8 cellular contexts compared by ENCODE assay signal in the genomic region with DNA sequence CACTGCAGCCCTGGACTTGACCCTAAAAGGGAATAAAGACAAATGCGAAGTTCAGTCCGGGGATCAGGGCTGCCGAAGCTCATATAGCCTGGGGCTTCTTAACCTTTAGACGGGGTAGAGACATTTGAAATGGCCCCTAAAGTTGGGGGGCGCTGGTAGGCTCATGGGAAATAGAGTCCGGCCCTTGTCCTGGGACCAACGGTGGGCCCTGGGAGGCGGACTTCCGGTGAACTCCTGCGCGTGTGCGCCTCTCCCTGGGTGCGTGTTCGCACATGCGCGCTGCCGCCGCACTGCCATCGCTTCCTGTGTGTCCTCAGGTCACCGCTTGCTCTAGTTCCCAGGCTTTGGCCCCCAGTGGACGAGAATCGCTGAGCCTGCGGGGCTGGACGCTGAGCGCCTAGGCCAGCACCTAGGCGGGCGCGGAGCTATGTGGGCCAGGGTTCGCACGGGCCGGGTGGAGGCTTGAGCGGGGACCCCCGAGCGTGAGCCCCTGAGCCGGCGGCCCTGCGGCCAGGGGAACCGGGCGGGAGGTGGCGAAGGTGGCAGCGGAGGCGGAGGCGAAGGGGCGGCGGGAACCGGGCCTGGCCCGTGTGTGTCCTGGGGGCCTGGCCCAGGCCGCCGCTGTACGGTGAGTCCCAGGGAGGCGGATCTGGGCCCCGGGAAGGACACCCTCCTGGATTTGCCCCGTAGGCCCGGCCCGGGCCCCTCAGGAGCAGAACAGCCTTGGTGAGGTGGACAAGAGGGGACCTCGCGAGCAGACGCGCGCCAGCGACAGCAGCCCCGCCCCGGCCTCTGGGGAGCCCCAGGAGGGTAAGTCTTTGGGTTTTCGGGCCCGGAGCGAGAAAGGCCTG. TPM values are rescaled to one million over a fixed set of nuclear protein-coding genes. Genes with fewer than 3 reads are reported as not detected.
DNase-seq lines count a peak whose midpoint lies in the region; ATAC-seq and TF ChIP-seq lines count a peak whose summit lies in the region.

No MANE protein-coding gene starts in this region.

- H4K20me1 ChIP-seq in fibroblast of lung (ENCODE audit: control insufficient read depth, extremely low read depth, insufficient read depth, low read length): no peaks in the 10 kb centered on the region

- DNase-seq in DMS53 treated with DMSO at 0.1 percent for 48 hours (lab: John Stamatoyannopoulos, UW; ENCODE audit: unreplicated experiment) (peak; percentile 82), Peyer's patch (peak; percentile 87 to 96 (median 91)), fibroblast of lung (ENCODE audit: low read depth in 2 of 2) (peak; percentile 89 to 95)
- DNase-seq in Jurkat, Clone E6-1 (ENCODE audit: low read depth, low spot score): peak; percentile 76
- DNase-seq in activated T-helper 1 cell treated with anti-CD3 and anti-CD28 coated beads, Interleukin-12 subunit alpha, Interleukin-12 subunit beta, Interleukin-2, Interleukin-4 antibody, amounts not matched to agents 30 ng/mL and 10 ng/mL and 1 ng/mL, durations not matched to agents 14 hours and 24 hours and 36 hours (ENCODE audit: low spot score): peak; percentile 81
- DNase-seq in naive thymus-derived CD4-positive, alpha-beta T cell: peak; percentile 68 to 84 (median 76)

- peak overlapping the region; percentile 93 for H3K4me3 Mint-ChIP-seq in activated T-helper 1 cell treated with anti-CD3 and anti-CD28 coated beads, Interleukin-12 subunit alpha, Interleukin-12 subunit beta, Interleukin-2, Interleukin-4 antibody, amounts not matched to agents 30 ng/mL and 10 ng/mL and 1 ng/mL, durations not matched to agents 14 hours and 24 hours and 36 hours
- peak overlapping the region; percentile 91 to 99 (median 94) for H3K4me3 Mint-ChIP-seq in naive thymus-derived CD4-positive, alpha-beta T cell
- peak overlapping the region; percentile 91 for H3K4me3 Mint-ChIP-seq in stimulated activated memory B cell treated with anti-CD40 and anti-IgM and Interleukin-4, amounts not matched to agents 10 μg/mL and 1 μg/mL and 100 μg/mL, for 72 hours

- H3K4me1 Mint-ChIP-seq in activated T-helper 1 cell treated with anti-CD3 and anti-CD28 coated beads, Interleukin-12 subunit alpha, Interleukin-12 subunit beta, Interleukin-2, Interleukin-4 antibody, amounts not matched to agents 30 ng/mL and 10 ng/mL and 1 ng/mL, durations not matched to agents 14 hours and 24 hours and 36 hours (ENCODE audit: low read depth): peaks cover 27% of the 10 kb centered on the region
- H3K4me1 Mint-ChIP-seq in naive thymus-derived CD4-positive, alpha-beta T cell: peaks cover 13 to 42% (median 26%) of the 10 kb centered on the region in 7 donors
- H3K4me1 Mint-ChIP-seq in stimulated activated memory B cell treated with anti-CD40 and anti-IgM and Interleukin-4, amounts not matched to agents 10 μg/mL and 1 μg/mL and 100 μg/mL, for 72 hours: peaks cover 32% of the 10 kb centered on the region

- H2AFZ ChIP-seq in fibroblast of lung (ENCODE audit: low read length): peak overlapping the region; percentile 96

- H3K36me3 ChIP-seq in Peyer's patch: peaks cover 0 to 23% (median 0%) of the 10 kb centered on the region in 3 donors
- H3K36me3 ChIP-seq in fibroblast of lung (ENCODE audit: control insufficient read depth, insufficient read depth, low read length): no peaks in the 10 kb centered on the region
- H3K36me3 ChIP-seq in naive thymus-derived CD4-positive, alpha-beta T cell (ENCODE audit: control insufficient read depth in 2 of 3, insufficient read depth in 3 of 3, low read length in 3 of 3): peaks cover 0 to 15% (median 0%) of the 10 kb centered on the region in 3 experiments

- TF ChIP-seq POLR2A in Peyer's patch (IDR thresholded peaks at IDR 0.05): peak in 1 of 2 donors; percentile 39

- H3K27me3 ChIP-seq in Peyer's patch (no peaks in the 10 kb centered on the region), fibroblast of lung (ENCODE audit: control insufficient read depth, insufficient read depth, low read length) (no peaks in the 10 kb centered on the region)
- H3K27me3 ChIP-seq in naive thymus-derived CD4-positive, alpha-beta T cell (ENCODE audit: control insufficient read depth in 2 of 2, insufficient read depth in 2 of 2, low read length in 2 of 2): no peaks in the 10 kb centered on the region

- peak overlapping the region; percentile 84 for H3K4me3 ChIP-seq in Jurkat, Clone E6-1 (ENCODE audit: low read length)
- peak overlapping the region; percentile 74 to 88 (median 86) for H3K4me3 ChIP-seq in Peyer's patch
- H3K4me3 ChIP-seq in fibroblast of lung (replicated peaks in 1 of 4; ENCODE audit: control extremely low read depth in 1 of 4, insufficient read depth in 1 of 4, low read depth in 3 of 4, low read length in 4 of 4): peak overlapping the region; percentile 76 to 92 (median 86)
- peak overlapping the region; percentile 73 for H3K4me3 ChIP-seq in naive thymus-derived CD4-positive, alpha-beta T cell (ENCODE audit: low read length)

- peak overlapping the region; percentile 75 for H3K4me2 ChIP-seq in fibroblast of lung (ENCODE audit: extremely low read depth, insufficient read depth, low read length)

- H3K4me1 ChIP-seq in Peyer's patch (peaks cover 0 to 5% (median 2%) of the 10 kb centered on the region in 4 donors), fibroblast of lung (ENCODE audit: control insufficient read depth, extremely low read depth, insufficient read depth, low read length) (no peaks in the 10 kb centered on the region)
- H3K4me1 ChIP-seq in naive thymus-derived CD4-positive, alpha-beta T cell (ENCODE audit: control insufficient read depth in 2 of 2, insufficient read depth in 2 of 2, low read length in 2 of 2): peaks cover 4 to 8% of the 10 kb centered on the region in 2 donors

- H3K9me3 ChIP-seq in Peyer's patch (no peaks in the 10 kb centered on the region), fibroblast of lung (ENCODE audit: control insufficient read depth, insufficient read depth, low read depth, low read length) (no peaks in the 10 kb centered on the region)
- no peaks in the 10 kb centered on the region for H3K9me3 ChIP-seq in naive thymus-derived CD4-positive, alpha-beta T cell (ENCODE audit: control insufficient read depth in 2 of 3, low read length in 3 of 3)

- H3K9me3 Mint-ChIP-seq in activated T-helper 1 cell treated with anti-CD3 and anti-CD28 coated beads, Interleukin-12 subunit alpha, Interleukin-12 subunit beta, Interleukin-2, Interleukin-4 antibody, amounts not matched to agents 30 ng/mL and 10 ng/mL and 1 ng/mL, durations not matched to agents 14 hours and 24 hours and 36 hours: peaks cover 4% of the 10 kb centered on the region
- peaks cover 0 to 6% (median 0%) of the 10 kb centered on the region in 11 donors for H3K9me3 Mint-ChIP-seq in naive thymus-derived CD4-positive, alpha-beta T cell
- H3K9me3 Mint-ChIP-seq in stimulated activated memory B cell treated with anti-CD40 and anti-IgM and Interleukin-4, amounts not matched to agents 10 μg/mL and 1 μg/mL and 100 μg/mL, for 72 hours: no peaks in the 10 kb centered on the region

- H3K36me3 Mint-ChIP-seq in activated T-helper 1 cell treated with anti-CD3 and anti-CD28 coated beads, Interleukin-12 subunit alpha, Interleukin-12 subunit beta, Interleukin-2, Interleukin-4 antibody, amounts not matched to agents 30 ng/mL and 10 ng/mL and 1 ng/mL, durations not matched to agents 14 hours and 24 hours and 36 hours (ENCODE audit: low read depth): peaks cover 28% of the 10 kb centered on the region
- peaks cover 3 to 31% (median 16%) of the 10 kb centered on the region in 5 donors for H3K36me3 Mint-ChIP-seq in naive thymus-derived CD4-positive, alpha-beta T cell
- peaks cover 20% of the 10 kb centered on the region for H3K36me3 Mint-ChIP-seq in stimulated activated memory B cell treated with anti-CD40 and anti-IgM and Interleukin-4, amounts not matched to agents 10 μg/mL and 1 μg/mL and 100 μg/mL, for 72 hours

- H3K27ac Mint-ChIP-seq in activated T-helper 1 cell treated with anti-CD3 and anti-CD28 coated beads, Interleukin-12 subunit alpha, Interleukin-12 subunit beta, Interleukin-2, Interleukin-4 antibody, amounts not matched to agents 30 ng/mL and 10 ng/mL and 1 ng/mL, durations not matched to agents 14 hours and 24 hours and 36 hours: peak overlapping the region; percentile 80
- H3K27ac Mint-ChIP-seq in naive thymus-derived CD4-positive, alpha-beta T cell: peak overlapping the region; percentile 88 to 96 (median 92)
- H3K27ac Mint-ChIP-seq in stimulated activated memory B cell treated with anti-CD40 and anti-IgM and Interleukin-4, amounts not matched to agents 10 μg/mL and 1 μg/mL and 100 μg/mL, for 72 hours: peak overlapping the region; percentile 84

- POLR2A ChIA-PET in naive thymus-derived CD4-positive, alpha-beta T cell (lab: Charles Lee): interaction anchor here (0.6 to 1.4 kb wide), 3 partner anchors 22 to 1154 kb away, joined by 3 to 4 read pairs (median 3); a partner anchor contains a TSS

- H3K9ac ChIP-seq in fibroblast of lung (ENCODE audit: insufficient read depth, low read length): peak overlapping the region; percentile 94

- H3K27me3 Mint-ChIP-seq in activated T-helper 1 cell treated with anti-CD3 and anti-CD28 coated beads, Interleukin-12 subunit alpha, Interleukin-12 subunit beta, Interleukin-2, Interleukin-4 antibody, amounts not matched to agents 30 ng/mL and 10 ng/mL and 1 ng/mL, durations not matched to agents 14 hours and 24 hours and 36 hours (ENCODE audit: insufficient read depth): peaks cover 2% of the 10 kb centered on the region
- peaks cover 0 to 4% (median 0%) of the 10 kb centered on the region in 5 donors for H3K27me3 Mint-ChIP-seq in naive thymus-derived CD4-positive, alpha-beta T cell
- no peaks in the 10 kb centered on the region for H3K27me3 Mint-ChIP-seq in stimulated activated memory B cell treated with anti-CD40 and anti-IgM and Interleukin-4, amounts not matched to agents 10 μg/mL and 1 μg/mL and 100 μg/mL, for 72 hours

- H3K79me2 ChIP-seq in fibroblast of lung (ENCODE audit: control insufficient read depth, insufficient read depth, low read length): peaks cover 15% of the 10 kb centered on the region

- ATAC-seq in GM21717 (IDR thresholded peaks at IDR 0.05; ENCODE audit: unreplicated experiment): peak; percentile 89
- ATAC-seq in naive thymus-derived CD4-positive, alpha-beta T cell: peak; percentile 97
- ATAC-seq in stimulated activated memory B cell treated with anti-CD40 and anti-IgM and Interleukin-4, amounts not matched to agents 10 μg/mL and 1 μg/mL and 100 μg/mL, for 72 hours: peak; percentile 98

- H3K27ac ChIP-seq in Peyer's patch (peak overlapping the region; percentile 77 to 81 (median 78)), fibroblast of lung (ENCODE audit: insufficient read depth, low read length) (peak overlapping the region; percentile 87)
- H3K27ac ChIP-seq in naive thymus-derived CD4-positive, alpha-beta T cell (ENCODE audit: low read depth, low read length): peak overlapping the region; percentile 91

- CTCF ChIA-PET in naive thymus-derived CD4-positive, alpha-beta T cell (lab: Charles Lee): interaction anchor here (1.7 kb wide), 1 partner anchor 22 kb away, joined by 3 read pairs; a partner anchor contains a TSS

- intact Hi-C loops in activated T-helper 1 cell treated with anti-CD3 and anti-CD28 coated beads, Interleukin-12 subunit alpha, Interleukin-12 subunit beta, Interleukin-2, Interleukin-4 antibody, amounts not matched to agents 30 ng/mL and 10 ng/mL and 1 ng/mL, durations not matched to agents 14 hours and 24 hours and 36 hours (cut with micrococcal nuclease): loop anchor here (1.0 to 10.0 kb wide), 4 partner anchors 22 to 915 kb away; a partner anchor contains a TSS
- intact Hi-C loops in naive thymus-derived CD4-positive, alpha-beta T cell (cut with micrococcal nuclease): loop anchor here (1.0 to 2.0 kb wide), 4 partner anchors 22 to 139 kb away; a partner anchor contains a TSS

- TF ChIP-seq CTCF in Peyer's patch (IDR thresholded peaks at IDR 0.05) (peak in 1 of 6 experiments; percentile 4), fibroblast of lung (conservative IDR thresholded peaks at IDR 0.05 in 1 of 2, IDR thresholded peaks at IDR 0.05 in 1 of 2; ENCODE audit: low read depth in 1 of 2, low read length in 2 of 2) (no peak)

RNA-seq across cellular contexts. Expression of a gene that starts 23.0 kb away (rescaled TPM):
- polyA plus RNA-seq in Jurkat, Clone E6-1 (2012; ENCODE audit: insufficient read depth, insufficient read length): 13.2 TPM
- total RNA-seq in Peyer's patch: 10 to 100 TPM; 20.5 to 32.2 (median 24.9) TPM
- total RNA-seq in activated T-helper 1 cell treated with anti-CD3 and anti-CD28 coated beads, Interleukin-12 subunit alpha, Interleukin-12 subunit beta, Interleukin-2, Interleukin-4 antibody, amounts not matched to agents 30 ng/mL and 10 ng/mL and 1 ng/mL, durations not matched to agents 14 hours and 24 hours and 36 hours: 19.7 and 20.9 TPM in 2 replicates
- 17.8 and 19.0 TPM in 2 replicates for total RNA-seq in fibroblast of lung
- 10.9 and 15.9 TPM in 2 replicates for polyA plus RNA-seq in fibroblast of lung
- 7.4 and 10.6 TPM in 2 replicates for polyA plus RNA-seq in fibroblast of lung (2012)
- polyA minus RNA-seq in fibroblast of lung (ENCODE audit: low replicate concordance): 1.2 and 3.0 TPM in 2 replicates
- total RNA-seq in naive thymus-derived CD4-positive, alpha-beta T cell: 10 to 100 TPM; 26.2 to 58.1 (median 29.3) TPM
- polyA plus RNA-seq in naive thymus-derived CD4-positive, alpha-beta T cell: 10 to 100 TPM; 25.2 to 33.4 TPM

RNA-seq across cellular contexts. Expression of a gene that starts 24.2 kb away (rescaled TPM):
- not detected for polyA plus RNA-seq in Jurkat, Clone E6-1 (2012; ENCODE audit: insufficient read depth, insufficient read length)
- total RNA-seq in Peyer's patch (not detected), fibroblast of lung (0.51 and 0.66 TPM in 2 replicates)
- total RNA-seq in activated T-helper 1 cell treated with anti-CD3 and anti-CD28 coated beads, Interleukin-12 subunit alpha, Interleukin-12 subunit beta, Interleukin-2, Interleukin-4 antibody, amounts not matched to agents 30 ng/mL and 10 ng/mL and 1 ng/mL, durations not matched to agents 14 hours and 24 hours and 36 hours: 0.20 and 0.29 TPM in 2 replicates
- polyA plus RNA-seq in fibroblast of lung: 0.02 TPM in 1 of 2 replicates, not detected in the other
- 0.05 TPM in 1 of 2 replicates, not detected in the other for polyA plus RNA-seq in fibroblast of lung (2012)
- 1.8 TPM in 1 of 2 replicates, not detected in the other for polyA minus RNA-seq in fibroblast of lung (ENCODE audit: low replicate concordance)
- total RNA-seq in naive thymus-derived CD4-positive, alpha-beta T cell: under 1 TPM in 4 of 5 experiments, not detected in 1; 0.72 to 0.94 (median 0.80) TPM
- polyA plus RNA-seq in naive thymus-derived CD4-positive, alpha-beta T cell: not detected

Comparison
In these comparisons a context has a peak if more than half of its experiments do, and no peak if none do; other contexts are left out.
1. Peak in every context shown above with its lines: DNase-seq, ATAC-seq, H3K4me3 ChIP-seq and H3K27ac ChIP-seq.